ENCODE assay signal across 1 cellular context in the genomic region with DNA sequence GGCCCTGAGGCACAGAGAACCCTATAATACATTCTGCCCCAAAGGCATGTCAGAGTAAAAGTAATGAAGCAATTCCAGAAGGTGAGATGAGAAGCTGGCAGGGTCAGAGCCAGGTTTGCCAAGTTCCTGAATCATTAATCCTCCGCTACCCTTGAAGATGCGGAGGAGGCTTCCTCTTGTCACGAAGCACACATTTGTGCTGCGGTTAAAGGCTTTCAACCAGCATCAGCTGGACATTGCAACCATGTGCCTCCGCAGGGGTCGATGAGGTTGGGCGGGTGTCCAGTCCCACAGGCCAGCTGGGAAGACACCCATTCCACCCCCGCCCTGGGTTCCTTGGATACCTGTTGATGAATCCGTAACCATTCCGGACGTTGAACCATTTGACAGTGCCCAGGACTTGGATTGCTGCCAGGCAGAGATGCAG.
TF ChIP-seq lines count a peak whose summit lies in the region.

No MANE protein-coding gene starts in this region.

TF ChIP-seq in K562, 482 proteins besides CTCF, POLR2A, EP300 and RAD21 (continued from another document):
- TF ChIP-seq, protein P1, sequence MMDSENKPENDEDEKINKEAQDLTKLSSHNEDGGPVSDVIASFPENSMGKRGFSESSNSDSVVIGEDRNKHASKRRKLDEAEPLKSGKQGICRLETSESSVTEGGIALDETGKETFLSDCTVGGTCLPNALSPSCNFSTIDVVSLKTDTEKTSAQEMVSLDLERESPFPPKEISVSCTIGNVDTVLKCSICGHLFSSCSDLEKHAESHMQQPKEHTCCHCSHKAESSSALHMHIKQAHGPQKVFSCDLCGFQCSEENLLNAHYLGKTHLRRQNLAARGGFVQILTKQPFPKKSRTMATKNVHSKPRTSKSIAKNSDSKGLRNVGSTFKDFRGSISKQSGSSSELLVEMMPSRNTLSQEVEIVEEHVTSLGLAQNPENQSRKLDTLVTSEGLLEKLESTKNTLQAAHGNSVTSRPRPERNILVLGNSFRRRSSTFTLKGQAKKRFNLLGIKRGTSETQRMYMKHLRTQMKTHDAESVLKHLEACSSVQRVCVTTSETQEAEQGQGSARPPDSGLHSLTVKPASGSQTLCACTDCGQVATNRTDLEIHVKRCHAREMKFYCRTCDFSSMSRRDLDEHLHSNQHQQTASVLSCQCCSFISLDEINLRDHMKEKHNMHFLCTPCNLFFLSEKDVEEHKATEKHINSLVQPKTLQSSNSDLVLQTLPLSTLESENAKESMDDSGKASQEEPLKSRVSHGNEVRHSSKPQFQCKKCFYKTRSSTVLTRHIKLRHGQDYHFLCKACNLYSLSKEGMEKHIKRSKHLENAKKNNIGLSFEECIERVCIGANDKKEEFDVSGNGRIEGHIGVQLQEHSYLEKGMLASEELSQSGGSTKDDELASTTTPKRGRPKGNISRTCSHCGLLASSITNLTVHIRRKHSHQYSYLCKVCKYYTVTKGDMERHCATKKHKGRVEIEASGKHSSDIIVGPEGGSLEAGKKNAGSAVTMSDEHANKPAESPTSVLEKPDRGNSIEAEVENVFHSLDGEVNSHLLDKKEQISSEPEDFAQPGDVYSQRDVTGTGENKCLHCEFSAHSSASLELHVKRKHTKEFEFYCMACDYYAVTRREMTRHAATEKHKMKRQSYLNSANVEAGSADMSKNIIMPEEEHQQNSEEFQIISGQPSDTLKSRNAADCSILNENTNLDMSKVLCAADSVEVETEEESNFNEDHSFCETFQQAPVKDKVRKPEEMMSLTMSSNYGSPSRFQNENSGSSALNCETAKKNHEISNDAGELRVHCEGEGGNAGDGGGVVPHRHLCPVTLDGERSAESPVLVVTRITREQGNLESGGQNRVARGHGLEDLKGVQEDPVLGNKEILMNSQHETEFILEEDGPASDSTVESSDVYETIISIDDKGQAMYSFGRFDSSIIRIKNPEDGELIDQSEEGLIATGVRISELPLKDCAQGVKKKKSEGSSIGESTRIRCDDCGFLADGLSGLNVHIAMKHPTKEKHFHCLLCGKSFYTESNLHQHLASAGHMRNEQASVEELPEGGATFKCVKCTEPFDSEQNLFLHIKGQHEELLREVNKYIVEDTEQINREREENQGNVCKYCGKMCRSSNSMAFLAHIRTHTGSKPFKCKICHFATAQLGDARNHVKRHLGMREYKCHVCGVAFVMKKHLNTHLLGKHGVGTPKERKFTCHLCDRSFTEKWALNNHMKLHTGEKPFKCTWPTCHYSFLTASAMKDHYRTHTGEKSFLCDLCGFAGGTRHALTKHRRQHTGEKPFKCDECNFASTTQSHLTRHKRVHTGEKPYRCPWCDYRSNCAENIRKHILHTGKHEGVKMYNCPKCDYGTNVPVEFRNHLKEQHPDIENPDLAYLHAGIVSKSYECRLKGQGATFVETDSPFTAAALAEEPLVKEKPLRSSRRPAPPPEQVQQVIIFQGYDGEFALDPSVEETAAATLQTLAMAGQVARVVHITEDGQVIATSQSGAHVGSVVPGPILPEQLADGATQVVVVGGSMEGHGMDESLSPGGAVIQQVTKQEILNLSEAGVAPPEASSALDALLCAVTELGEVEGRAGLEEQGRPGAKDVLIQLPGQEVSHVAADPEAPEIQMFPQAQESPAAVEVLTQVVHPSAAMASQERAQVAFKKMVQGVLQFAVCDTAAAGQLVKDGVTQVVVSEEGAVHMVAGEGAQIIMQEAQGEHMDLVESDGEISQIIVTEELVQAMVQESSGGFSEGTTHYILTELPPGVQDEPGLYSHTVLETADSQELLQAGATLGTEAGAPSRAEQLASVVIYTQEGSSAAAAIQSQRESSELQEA (IDR thresholded peaks at IDR 0.05; ENCODE audit: low read depth), result no peak
- TF ChIP-seq CBFA2T3 (IDR thresholded peaks at IDR 0.05) (peak; percentile 68), NR1H2 (CRISPR knock-in tag; IDR thresholded peaks at IDR 0.05) (no peak), E2F3 (CRISPR knock-in tag; IDR thresholded peaks at IDR 0.05) (no peak), YBX1 (IDR thresholded peaks at IDR 0.05) (no peak), WHSC1 (IDR thresholded peaks at IDR 0.05; ENCODE audit: low read length) (no peak), SMARCE1 (IDR thresholded peaks at IDR 0.05) (no peak), PYGO2 (tag; IDR thresholded peaks at IDR 0.05) (no peak), MYNN (IDR thresholded peaks at IDR 0.05) (peak; percentile 37; the same call in 1 of the 2 replicates), MYNN (CRISPR knock-in tag; IDR thresholded peaks at IDR 0.05) (no peak), RFX1 (IDR thresholded peaks at IDR 0.05) (no peak), DPF2 (IDR thresholded peaks at IDR 0.05) (no peak), CREBBP (IDR thresholded peaks at IDR 0.05; ENCODE audit: low read depth, low read length) (no peak), EGR1 (conservative IDR thresholded peaks at IDR 0.05) (0 out of 2 replicates have a peak, but pooled peaks have one; percentile 26), ZNF212 (CRISPR knock-in tag; IDR thresholded peaks at IDR 0.05) (no peak), NCOR1 (IDR thresholded peaks at IDR 0.05) (no peak), MED1 (CRISPR knock-in tag; IDR thresholded peaks at IDR 0.05; ENCODE audit: borderline replicate concordance) (no peak), TAL1 (IDR thresholded peaks at IDR 0.05) (peak; percentile 5; the same call in 1 of the 2 replicates), TARDBP (IDR thresholded peaks at IDR 0.05) (no peak), SMARCA4 (IDR thresholded peaks at IDR 0.05) (no peak), KLF16 (IDR thresholded peaks at IDR 0.05) (peak; percentile 65; the same call in 1 of the 2 replicates), L3MBTL2 (IDR thresholded peaks at IDR 0.05) (peak; percentile 65; the same call in 1 of the 2 replicates), ZC3H4 (CRISPR knock-in tag; IDR thresholded peaks at IDR 0.05; ENCODE audit: borderline replicate concordance) (no peak), BCL6 (CRISPR knock-in tag; IDR thresholded peaks at IDR 0.05) (no peak), NR2C1 (IDR thresholded peaks at IDR 0.05) (no peak), NR2C1 (tag; IDR thresholded peaks at IDR 0.05) (no peak), FOXM1 (IDR thresholded peaks at IDR 0.05; ENCODE audit: low read depth) (no peak), FOXM1 (CRISPR knock-in tag; IDR thresholded peaks at IDR 0.05; ENCODE audit: low read depth) (no peak), CBFA2T2 (conservative IDR thresholded peaks at IDR 0.05) (peak; percentile 47), FOXJ3 (CRISPR knock-in tag; IDR thresholded peaks at IDR 0.05) (no peak), PTTG1 (tag; IDR thresholded peaks at IDR 0.05; ENCODE audit: low read depth) (no peak)
- TF ChIP-seq, protein P2, sequence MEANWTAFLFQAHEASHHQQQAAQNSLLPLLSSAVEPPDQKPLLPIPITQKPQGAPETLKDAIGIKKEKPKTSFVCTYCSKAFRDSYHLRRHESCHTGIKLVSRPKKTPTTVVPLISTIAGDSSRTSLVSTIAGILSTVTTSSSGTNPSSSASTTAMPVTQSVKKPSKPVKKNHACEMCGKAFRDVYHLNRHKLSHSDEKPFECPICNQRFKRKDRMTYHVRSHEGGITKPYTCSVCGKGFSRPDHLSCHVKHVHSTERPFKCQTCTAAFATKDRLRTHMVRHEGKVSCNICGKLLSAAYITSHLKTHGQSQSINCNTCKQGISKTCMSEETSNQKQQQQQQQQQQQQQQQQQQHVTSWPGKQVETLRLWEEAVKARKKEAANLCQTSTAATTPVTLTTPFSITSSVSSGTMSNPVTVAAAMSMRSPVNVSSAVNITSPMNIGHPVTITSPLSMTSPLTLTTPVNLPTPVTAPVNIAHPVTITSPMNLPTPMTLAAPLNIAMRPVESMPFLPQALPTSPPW (CRISPR knock-in tag; IDR thresholded peaks at IDR 0.05), result peak; percentile 25; the same call in 1 of the 2 replicates
- TF ChIP-seq, protein P3, sequence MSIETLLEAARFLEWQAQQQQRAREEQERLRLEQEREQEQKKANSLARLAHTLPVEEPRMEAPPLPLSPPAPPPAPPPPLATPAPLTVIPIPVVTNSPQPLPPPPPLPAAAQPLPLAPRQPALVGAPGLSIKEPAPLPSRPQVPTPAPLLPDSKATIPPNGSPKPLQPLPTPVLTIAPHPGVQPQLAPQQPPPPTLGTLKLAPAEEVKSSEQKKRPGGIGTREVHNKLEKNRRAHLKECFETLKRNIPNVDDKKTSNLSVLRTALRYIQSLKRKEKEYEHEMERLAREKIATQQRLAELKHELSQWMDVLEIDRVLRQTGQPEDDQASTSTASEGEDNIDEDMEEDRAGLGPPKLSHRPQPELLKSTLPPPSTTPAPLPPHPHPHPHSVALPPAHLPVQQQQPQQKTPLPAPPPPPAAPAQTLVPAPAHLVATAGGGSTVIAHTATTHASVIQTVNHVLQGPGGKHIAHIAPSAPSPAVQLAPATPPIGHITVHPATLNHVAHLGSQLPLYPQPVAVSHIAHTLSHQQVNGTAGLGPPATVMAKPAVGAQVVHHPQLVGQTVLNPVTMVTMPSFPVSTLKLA (conservative IDR thresholded peaks at IDR 0.05), result peak in 1 of 2 experiments; percentile 46; a peak in 1 of 4 replicates
- TF ChIP-seq, protein P4, sequence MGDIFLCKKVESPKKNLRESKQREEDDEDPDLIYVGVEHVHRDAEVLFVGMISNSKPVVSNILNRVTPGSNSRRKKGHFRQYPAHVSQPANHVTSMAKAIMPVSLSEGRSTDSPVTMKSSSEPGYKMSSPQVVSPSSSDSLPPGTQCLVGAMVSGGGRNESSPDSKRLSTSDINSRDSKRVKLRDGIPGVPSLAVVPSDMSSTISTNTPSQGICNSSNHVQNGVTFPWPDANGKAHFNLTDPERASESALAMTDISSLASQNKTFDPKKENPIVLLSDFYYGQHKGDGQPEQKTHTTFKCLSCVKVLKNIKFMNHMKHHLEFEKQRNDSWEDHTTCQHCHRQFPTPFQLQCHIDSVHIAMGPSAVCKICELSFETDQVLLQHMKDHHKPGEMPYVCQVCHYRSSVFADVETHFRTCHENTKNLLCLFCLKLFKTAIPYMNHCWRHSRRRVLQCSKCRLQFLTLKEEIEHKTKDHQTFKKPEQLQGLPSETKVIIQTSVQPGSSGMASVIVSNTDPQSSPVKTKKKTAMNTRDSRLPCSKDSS (IDR thresholded peaks at IDR 0.05; ENCODE audit: low read depth, partially characterized antibody), result no peak
- TF ChIP-seq, protein P5, sequence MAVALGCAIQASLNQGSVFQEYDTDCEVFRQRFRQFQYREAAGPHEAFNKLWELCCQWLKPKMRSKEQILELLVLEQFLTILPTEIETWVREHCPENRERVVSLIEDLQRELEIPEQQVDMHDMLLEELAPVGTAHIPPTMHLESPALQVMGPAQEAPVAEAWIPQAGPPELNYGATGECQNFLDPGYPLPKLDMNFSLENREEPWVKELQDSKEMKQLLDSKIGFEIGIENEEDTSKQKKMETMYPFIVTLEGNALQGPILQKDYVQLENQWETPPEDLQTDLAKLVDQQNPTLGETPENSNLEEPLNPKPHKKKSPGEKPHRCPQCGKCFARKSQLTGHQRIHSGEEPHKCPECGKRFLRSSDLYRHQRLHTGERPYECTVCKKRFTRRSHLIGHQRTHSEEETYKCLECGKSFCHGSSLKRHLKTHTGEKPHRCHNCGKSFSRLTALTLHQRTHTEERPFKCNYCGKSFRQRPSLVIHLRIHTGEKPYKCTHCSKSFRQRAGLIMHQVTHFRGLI (CRISPR knock-in tag; IDR thresholded peaks at IDR 0.05), result no peak
- TF ChIP-seq, protein P6, sequence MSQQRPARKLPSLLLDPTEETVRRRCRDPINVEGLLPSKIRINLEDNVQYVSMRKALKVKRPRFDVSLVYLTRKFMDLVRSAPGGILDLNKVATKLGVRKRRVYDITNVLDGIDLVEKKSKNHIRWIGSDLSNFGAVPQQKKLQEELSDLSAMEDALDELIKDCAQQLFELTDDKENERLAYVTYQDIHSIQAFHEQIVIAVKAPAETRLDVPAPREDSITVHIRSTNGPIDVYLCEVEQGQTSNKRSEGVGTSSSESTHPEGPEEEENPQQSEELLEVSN (IDR thresholded peaks at IDR 0.05; ENCODE audit: borderline replicate concordance in 1 of 2, extremely low read depth in 1 of 2, insufficient read depth in 1 of 2, insufficient read length in 1 of 2, low read depth in 1 of 2, low read length in 1 of 2, poor library complexity in 1 of 2, severe bottlenecking in 1 of 2), result peak in 1 of 2 experiments; percentile 47
- TF ChIP-seq, protein P7, sequence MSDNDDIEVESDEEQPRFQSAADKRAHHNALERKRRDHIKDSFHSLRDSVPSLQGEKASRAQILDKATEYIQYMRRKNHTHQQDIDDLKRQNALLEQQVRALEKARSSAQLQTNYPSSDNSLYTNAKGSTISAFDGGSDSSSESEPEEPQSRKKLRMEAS (CRISPR knock-in tag; IDR thresholded peaks at IDR 0.05), result peak; percentile 72
- TF ChIP-seq, protein P8, sequence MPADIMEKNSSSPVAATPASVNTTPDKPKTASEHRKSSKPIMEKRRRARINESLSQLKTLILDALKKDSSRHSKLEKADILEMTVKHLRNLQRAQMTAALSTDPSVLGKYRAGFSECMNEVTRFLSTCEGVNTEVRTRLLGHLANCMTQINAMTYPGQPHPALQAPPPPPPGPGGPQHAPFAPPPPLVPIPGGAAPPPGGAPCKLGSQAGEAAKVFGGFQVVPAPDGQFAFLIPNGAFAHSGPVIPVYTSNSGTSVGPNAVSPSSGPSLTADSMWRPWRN (IDR thresholded peaks at IDR 0.05; ENCODE audit: low read depth), result no peak
